Comparison of ENCODE assay signal across 8 cellular contexts in the genomic region with DNA sequence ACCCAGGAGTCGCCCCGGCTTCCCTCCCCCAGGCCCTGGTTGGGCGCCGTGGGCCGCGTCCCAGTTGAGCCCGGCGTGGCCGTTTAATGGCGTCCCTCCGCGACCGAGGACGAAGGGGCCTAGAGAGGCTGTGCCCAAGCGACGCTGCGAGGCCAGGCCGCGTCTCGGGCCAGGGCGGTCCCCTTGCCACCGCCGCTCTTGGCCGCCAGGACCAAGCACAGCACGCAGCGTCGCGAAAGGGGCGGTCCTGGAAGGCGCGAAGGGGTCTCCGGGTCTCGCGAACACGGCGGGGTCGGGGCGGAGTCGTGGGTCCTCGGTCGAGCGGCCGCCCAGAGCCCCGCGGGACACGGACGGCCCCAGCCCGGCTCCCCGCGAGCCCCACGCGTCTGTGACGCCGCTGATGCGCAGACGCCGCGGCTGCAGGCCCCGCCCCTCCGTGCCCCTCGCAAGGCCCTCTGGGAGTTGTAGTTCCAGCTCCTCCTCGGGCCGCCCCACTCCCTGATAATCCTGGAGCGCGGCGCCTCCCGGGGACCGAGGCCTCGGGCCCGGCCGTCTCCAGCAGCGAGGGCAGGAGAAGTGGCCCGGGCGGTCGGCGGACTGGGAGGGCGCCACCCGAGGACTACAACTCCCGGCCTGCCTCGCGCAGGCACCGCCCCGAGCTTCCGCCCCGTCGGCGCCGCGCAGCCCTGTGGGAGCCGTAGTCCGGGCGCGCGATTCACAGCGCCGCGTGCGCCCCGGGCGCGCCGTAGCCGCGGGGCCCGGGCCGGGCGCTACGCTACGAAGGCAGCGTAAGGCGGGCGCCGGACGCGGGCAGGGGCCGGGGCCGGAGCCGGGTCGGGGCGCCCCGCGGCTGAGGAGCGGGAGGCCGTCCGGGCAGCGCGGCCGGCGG. TPM values are rescaled to one million over a fixed set of nuclear protein-coding genes. Genes with fewer than 3 reads are reported as not detected.
DNase-seq lines count a peak whose midpoint lies in the region; ATAC-seq and TF ChIP-seq lines count a peak whose summit lies in the region.

A gene (plus strand): TSS at position 698 of the 889 bp plus-strand sequence. CDS start 19,127 bp downstream, outside the sequence.

- H3K4me3 ChIP-seq in PC-3 (ENCODE audit: low read length) (peak within 1 kb of the TSS; percentile 94), epithelial cell of proximal tubule (ENCODE audit: low read depth, low read length) (peak within 1 kb of the TSS; percentile 73), mucosa of stomach (ENCODE audit: low read length) (peak within 1 kb of the TSS; percentile 68)

- DNase-seq in D341Med (ENCODE audit: low spot score) = peak; percentile 94
- peak; percentile 72 for DNase-seq in HuH-7.5 (ENCODE audit: low spot score)
- DNase-seq in PC-3 = peak; percentile 69
- peak; percentile 85 for DNase-seq in activated T-cell treated with anti-CD3 and anti-CD28 coated beads for 48 hours (ENCODE audit: low read depth)
- no peak for DNase-seq in epithelial cell of proximal tubule (ENCODE audit: low read depth)
- DNase-seq in stimulated activated CD8-positive, alpha-beta memory T cell treated with anti-CD3 and anti-CD28 coated beads, Interleukin-7, amount 100 ng/mL, for 1 hour (ENCODE audit: low read depth in 2 of 2) = peak; percentile 66 to 77

- peak within 1 kb of the TSS; percentile 98 for H3K9ac ChIP-seq in PC-3 (ENCODE audit: low read length)
- H3K9ac ChIP-seq in mucosa of stomach (ENCODE audit: low read length) = peak within 1 kb of the TSS; percentile 72

- H3K9me2 ChIP-seq in PC-3 (replicated peaks; ENCODE audit: low read length) = no peaks in the 10 kb centered on the region

- H2AFZ ChIP-seq in PC-3 (ENCODE audit: low read length) = 0 out of 2 replicates have a peak within 1 kb of the TSS, but pooled peaks have one; percentile 30

- H3K4me2 ChIP-seq in PC-3 (ENCODE audit: low read length) = peak within 1 kb of the TSS; percentile 100

- TF ChIP-seq CTCF in PC-3 (conservative IDR thresholded peaks at IDR 0.05; ENCODE audit: low read depth, low read length) = no peak
- no peak for TF ChIP-seq CTCF in epithelial cell of proximal tubule (conservative IDR thresholded peaks at IDR 0.05; ENCODE audit: low read depth, low read length)

- H3K79me2 ChIP-seq in PC-3 (ENCODE audit: low read length) = peaks cover 69% of the 10 kb centered on the region

- H3F3A ChIP-seq in PC-3 (ENCODE audit: low read length, unreplicated experiment) = no peaks in the 10 kb centered on the region

- H3K27me3 ChIP-seq in PC-3 (ENCODE audit: low read length) (no peaks in the 10 kb centered on the region), mucosa of stomach (ENCODE audit: control insufficient read depth, insufficient read depth, low read length) (no peaks in the 10 kb centered on the region)

- ATAC-seq in GM21526 (IDR thresholded peaks at IDR 0.05; ENCODE audit: low FRiP score, unreplicated experiment) (peak; percentile 60), PC-3 (peak; percentile 62)

- H4K20me1 ChIP-seq in PC-3 (ENCODE audit: low read length) = peaks cover 23% of the 10 kb centered on the region

- peak within 1 kb of the TSS; percentile 84 for H3K27ac ChIP-seq in PC-3 (ENCODE audit: low read length)

- H3K36me3 ChIP-seq in PC-3 (ENCODE audit: low read depth, low read length) = no peaks in the 10 kb centered on the region
- H3K36me3 ChIP-seq in mucosa of stomach (ENCODE audit: control insufficient read depth, insufficient read depth, low read length) = no peaks in the 10 kb centered on the region

- intact Hi-C loops in PC-3 (cut with micrococcal nuclease) = loop anchor here (10.0 kb wide), 1 partner anchor 58 kb away; no protein-coding TSS in a partner anchor

- CTCF ChIA-PET in PC-3 (lab: Charles Lee) = interaction anchor here (0.7 kb wide), 1 partner anchor 109 kb away, joined by 3 read pairs; no protein-coding TSS in a partner anchor

- peaks cover 26% of the 10 kb centered on the region for H3K4me1 ChIP-seq in PC-3 (ENCODE audit: insufficient read depth, low read length)
- peaks cover 45% of the 10 kb centered on the region for H3K4me1 ChIP-seq in mucosa of stomach (ENCODE audit: control insufficient read depth, insufficient read depth, low read length)

- BruUV-seq in PC-3 (replicated peaks; lab: Mats Ljungman, UMichigan) = no TSS peak

- POLR2A ChIA-PET in PC-3 (lab: Charles Lee; ENCODE audit: unreplicated experiment) = no interaction called here

- H3K9me3 ChIP-seq in PC-3 (ENCODE audit: low read length) (no peaks in the 10 kb centered on the region), mucosa of stomach (ENCODE audit: control insufficient read depth, low read length) (no peaks in the 10 kb centered on the region)

RNA-seq across cellular contexts. Expression of the gene that starts here (rescaled TPM):
- total RNA-seq in PC-3 (2014; rRNA removed) (60.4 and 78.1 TPM in 2 replicates), epithelial cell of proximal tubule (54.4 and 75.1 TPM in 2 replicates)
